In genomic region chr10:126387931-126388911, GRCh38 we compare ENCODE assay signal across 8 cellular contexts. TPM values are rescaled to one million over a fixed set of nuclear protein-coding genes. Genes with fewer than 3 reads are reported as not detected.
DNase-seq lines count a peak whose midpoint lies in the region; ATAC-seq, FAIRE-seq and TF ChIP-seq lines count a peak whose summit lies in the region.

TSS of gene ADAM12 (minus strand) at chr10:126388477. CDS start at chr10:126388145, 332 bp downstream.

- H3K4me1 Mint-ChIP-seq in Caco-2 (ENCODE audit: low read depth, unreplicated experiment), result peaks cover 10% of the 10 kb centered on the region

- H3K27me3 Mint-ChIP-seq in Caco-2 (ENCODE audit: insufficient read depth, unreplicated experiment), result peaks cover 32% of the 10 kb centered on the region

- intact Hi-C loops in Caco-2 (cut with micrococcal nuclease; ENCODE audit: unreplicated experiment), result loop anchor here (1.0 kb wide), 2 partner anchors 406 to 454 kb away; no protein-coding TSS in a partner anchor
- intact Hi-C loops in mucosa of descending colon (cut with DNase I, micrococcal nuclease), result no loop called here

- DNase-seq in Caco-2 (no peak), Peyer's patch (no peak), epithelial cell of esophagus (ENCODE audit: low read depth) (peak; percentile 56), mucosa of descending colon (peak in 2 of 3 donors; percentile 36 to 56), urothelium cell line (ENCODE audit: low spot score) (peak; percentile 37), HuH-7 (ENCODE audit: low spot score) (no peak), AML-193 (lab: John Stamatoyannopoulos, UW) (no peak), NCI-H1930 (lab: John Stamatoyannopoulos, UW) (no peak)

- H3K4me3 ChIP-seq in Caco-2 (ENCODE audit: low read depth, low read length) (no peak within 1 kb of the TSS), Peyer's patch (peak within 1 kb of the TSS; percentile 17 to 51 (median 39)), epithelial cell of esophagus (ENCODE audit: low read length) (peak within 1 kb of the TSS; percentile 50), mucosa of descending colon (no peak within 1 kb of the TSS)

- no peak for TF ChIP-seq POLR2A in Peyer's patch (IDR thresholded peaks at IDR 0.05)

- peak within 1 kb of the TSS in 1 of 4 donors; percentile 10 for H3K27ac ChIP-seq in Peyer's patch

- TF ChIP-seq CTCF in Caco-2 (IDR thresholded peaks at IDR 0.05; ENCODE audit: insufficient read depth in 1 of 2, low read depth in 1 of 2, low read length in 1 of 2, severe bottlenecking in 1 of 2, unreplicated experiment in 1 of 2) (no peak), Peyer's patch (IDR thresholded peaks at IDR 0.05) (no peak), epithelial cell of esophagus (IDR thresholded peaks at IDR 0.05; ENCODE audit: insufficient read depth, low read depth, low read length, missing control alignments) (no peak), mucosa of descending colon (IDR thresholded peaks at IDR 0.05) (no peak)

- no TSS peak for BruUV-seq in Caco-2 (replicated peaks; lab: Mats Ljungman, UMichigan)

- no peaks in the 10 kb centered on the region for H3K27me3 ChIP-seq in Caco-2 (replicated peaks; ENCODE audit: control insufficient read depth, insufficient read depth, low read length)
- H3K27me3 ChIP-seq in Peyer's patch, result no peaks in the 10 kb centered on the region

- H3K36me3 Mint-ChIP-seq in Caco-2 (ENCODE audit: insufficient read depth, unreplicated experiment), result peaks cover 4% of the 10 kb centered on the region

- H3K9me3 ChIP-seq in Caco-2 (no peaks in the 10 kb centered on the region; the same call in 1 of the 2 replicates), Peyer's patch (peaks cover 0 to 4% (median 0%) of the 10 kb centered on the region in 4 donors), mucosa of descending colon (no peaks in the 10 kb centered on the region)

- H3K4me3 Mint-ChIP-seq in Caco-2 (ENCODE audit: unreplicated experiment), result peak within 1 kb of the TSS; percentile 73

- no peaks in the 10 kb centered on the region for H3K36me3 ChIP-seq in Caco-2 (ENCODE audit: control insufficient read depth, insufficient read depth, low read length)
- no peaks in the 10 kb centered on the region for H3K36me3 ChIP-seq in Peyer's patch
- H3K36me3 ChIP-seq in mucosa of descending colon (ENCODE audit: low read depth), result no peaks in the 10 kb centered on the region

- POLR2A ChIA-PET in Caco-2 (lab: Charles Lee), result no interaction called here

- H3K27ac Mint-ChIP-seq in Caco-2 (ENCODE audit: unreplicated experiment), result no peak within 1 kb of the TSS

- H3K4me1 ChIP-seq in Caco-2, result no peaks in the 10 kb centered on the region
- H3K4me1 ChIP-seq in Peyer's patch, result peaks cover 0 to 17% (median 0%) of the 10 kb centered on the region in 4 donors
- H3K4me1 ChIP-seq in mucosa of descending colon (ENCODE audit: low read depth), result peaks cover 11% of the 10 kb centered on the region

- no peak for FAIRE-seq in urothelium cell line (lab: Jason Lieb, UNC)

- CTCF ChIA-PET in Caco-2 (lab: Charles Lee), result no interaction called here

- no peaks in the 10 kb centered on the region for H3K9me3 Mint-ChIP-seq in Caco-2 (ENCODE audit: unreplicated experiment)

- ATAC-seq in mucosa of descending colon, result peak; percentile 45

RNA-seq across cellular contexts. Expression of gene ADAM12, which starts in this region (rescaled TPM):
- total RNA-seq in Caco-2 (2022) (not detected in 2 replicates), Peyer's patch (1 to 10 TPM in 2 of 4 donors, under 1 TPM in 2; 0.13 to 2.5 (median 0.66) TPM), mucosa of descending colon (under 1 TPM; 0.20 to 0.89 (median 0.66) TPM)

Comparison
In these comparisons a context has a peak if more than half of its experiments do, and no peak if none do; other contexts are left out.
1. Peak in DNase-seq and ATAC-seq in mucosa of descending colon; RNA of the gene not detected or under 1 TPM.
2. DNase-seq: peak in epithelial cell of esophagus (single experiment) and urothelium cell line (single experiment); none in Caco-2 (0 of 2), Peyer's patch (0 of 3), HuH-7 (single experiment), AML-193 (0 of 2) and NCI-H1930 (0 of 2).
3. H3K4me3 ChIP-seq: peak in Peyer's patch (4 of 4) and epithelial cell of esophagus (single experiment); none in Caco-2 (single experiment) and mucosa of descending colon (single experiment).